22 cellular contexts compared by ENCODE assay signal in genomic region chr3:191008074-191008473, GRCh38.
DNase-seq lines count a peak whose midpoint lies in the region; ATAC-seq, FAIRE-seq and TF ChIP-seq lines count a peak whose summit lies in the region.
"Had no signal": no experiment of that assay in that cellular context is flagged by ENCODE, and none has a peak within 500 bp of the region (broad histone marks: within the 10 kb centered on the region; RNA-seq: fewer than 3 reads in every experiment).

No MANE protein-coding gene starts in this region.

- H3K4me1 ChIP-seq in pancreas, result no peaks in the 10 kb centered on the region

- FAIRE-seq in pancreas (lab: Jason Lieb, UNC), result no peak
- FAIRE-seq: GM18507, GM19239, H1 had no signal

- H3K4me3 ChIP-seq in GM12865 (ENCODE audit: low read depth, low read length) (no peak overlapping the region), pancreas (no peak overlapping the region)

- DNase-seq in GM12865 (ENCODE audit: low read depth) (peak; percentile 28), OCI-M1 (lab: John Stamatoyannopoulos, UW) (peak; percentile 70), pancreas (no peak), NCI-H774 (lab: John Stamatoyannopoulos, UW) (no peak)
- no peak for DNase-seq in stimulated activated naive CD4-positive, alpha-beta T cell treated with Interleukin-2 at 50 U/mL for 16 hours (lab: John Stamatoyannopoulos, UW)
- DNase-seq: 8988T; CD4-positive, CD25-positive, alpha-beta regulatory T cell; COR-L47; DMS 273 treated with DMSO at 0.1 percent for 48 hours; DND-41; MM.1S; NCI-H1092; NCI-H1436 treated with DMSO at 0.1 percent for 48 hours; NCI-H2081; NK-92 treated with Interleukin-12 subunit alpha and Interleukin-12 subunit beta, amount 100 ng/mL, for 24 hours; Right ventricle myocardium superior had no signal

- WGBS in pancreas, 2 donors, result 50 to 81% methylated on average over 1 of the region's 1 CpG

- H3K27me3 ChIP-seq in pancreas, result no peaks in the 10 kb centered on the region

- intact Hi-C loops in pancreas (cut with DNase I), result no loop called here

- no peak overlapping the region for H3K27ac ChIP-seq in pancreas

- no peak for TF ChIP-seq CTCF in GM12865 (IDR thresholded peaks at IDR 0.05; ENCODE audit: insufficient read depth, low read depth, low read length, missing control alignments)
- no peak for TF ChIP-seq CTCF in pancreas (IDR thresholded peaks at IDR 0.05)

- no peaks in the 10 kb centered on the region for H3K9me3 ChIP-seq in pancreas

- H3K36me3 ChIP-seq in pancreas, result no peaks in the 10 kb centered on the region

- ATAC-seq in GM18870 (IDR thresholded peaks at IDR 0.05; ENCODE audit: unreplicated experiment) (peak; percentile 46), HG02885 (IDR thresholded peaks at IDR 0.05; ENCODE audit: poor library complexity, unreplicated experiment) (peak; percentile 64), pancreas (no peak), GM18858 (IDR thresholded peaks at IDR 0.05; ENCODE audit: unreplicated experiment) (no peak)

Comparison
In these comparisons a context has a peak if more than half of its experiments do, and no peak if none do; other contexts are left out.
1. DNase-seq: peak in GM12865 (single experiment) and OCI-M1 (single experiment); none in pancreas (0 of 6), NCI-H774 (single experiment) and stimulated activated naive CD4-positive, alpha-beta T cell treated with Interleukin-2 at 50 U/mL for 16 hours (single experiment).
2. ATAC-seq: peak in GM18870 (single experiment) and HG02885 (single experiment); none in pancreas (0 of 4) and GM18858 (single experiment).